ENCODE assay signal across 1 cellular context in the genomic region with DNA sequence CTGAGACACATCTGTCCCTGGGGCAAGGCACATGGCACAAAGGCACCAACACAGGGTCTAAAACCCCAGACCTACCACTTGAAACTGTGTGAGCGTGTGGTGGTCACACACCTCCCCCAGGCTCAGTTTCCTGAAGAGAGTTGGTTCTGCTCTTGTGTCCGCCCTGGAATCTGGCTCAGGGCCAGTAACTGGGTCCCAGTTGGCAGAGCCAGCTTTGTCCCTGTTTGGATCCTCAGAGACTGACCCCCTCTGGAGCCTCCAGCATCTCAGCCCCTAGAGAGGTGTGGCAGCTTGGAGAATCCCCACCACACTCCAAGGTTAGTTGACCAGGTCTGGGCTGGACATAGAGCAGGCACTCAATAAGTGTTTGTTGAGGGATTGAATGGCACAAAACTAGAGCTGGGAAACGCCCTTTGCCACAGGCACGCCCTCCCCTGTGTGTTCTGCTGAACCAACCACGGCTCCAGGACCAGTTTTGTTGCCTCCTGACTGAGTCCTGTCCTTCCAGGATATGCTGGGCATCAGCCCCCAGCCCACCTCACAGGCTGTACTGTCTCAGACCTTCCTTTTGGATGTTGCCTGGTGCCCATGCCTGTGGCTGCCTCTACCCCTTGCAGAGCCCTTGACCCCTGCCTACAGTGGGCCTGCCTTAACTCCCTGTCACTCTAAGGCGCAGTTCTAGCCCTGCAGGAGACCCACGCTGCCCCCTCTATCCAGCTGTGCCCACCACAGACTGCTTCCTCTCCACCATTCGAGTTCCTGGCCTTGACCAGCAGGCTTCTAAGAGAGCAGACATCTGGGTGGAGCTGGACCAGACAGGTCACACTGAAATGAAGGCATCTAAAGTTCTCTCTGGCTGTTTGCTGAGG.
TF ChIP-seq lines count a peak whose summit lies in the region.

No MANE protein-coding gene starts in this region.

TF ChIP-seq in GM23338, 12 proteins besides CTCF, POLR2A, EP300 and RAD21 (continued from another document):
- TF ChIP-seq, protein P1, sequence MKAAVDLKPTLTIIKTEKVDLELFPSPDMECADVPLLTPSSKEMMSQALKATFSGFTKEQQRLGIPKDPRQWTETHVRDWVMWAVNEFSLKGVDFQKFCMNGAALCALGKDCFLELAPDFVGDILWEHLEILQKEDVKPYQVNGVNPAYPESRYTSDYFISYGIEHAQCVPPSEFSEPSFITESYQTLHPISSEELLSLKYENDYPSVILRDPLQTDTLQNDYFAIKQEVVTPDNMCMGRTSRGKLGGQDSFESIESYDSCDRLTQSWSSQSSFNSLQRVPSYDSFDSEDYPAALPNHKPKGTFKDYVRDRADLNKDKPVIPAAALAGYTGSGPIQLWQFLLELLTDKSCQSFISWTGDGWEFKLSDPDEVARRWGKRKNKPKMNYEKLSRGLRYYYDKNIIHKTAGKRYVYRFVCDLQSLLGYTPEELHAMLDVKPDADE (IDR thresholded peaks at IDR 0.05), result no peak
- no peak for TF ChIP-seq JUNB (IDR thresholded peaks at IDR 0.05; ENCODE audit: unreplicated experiment)
TF ChIP-seq in GM23338: peak in this region for 0.
